23 cellular contexts compared by ENCODE assay signal in genomic region chr16:15882563-15882962, GRCh38. TPM values are rescaled to one million over a fixed set of nuclear protein-coding genes. Genes with fewer than 3 reads are reported as not detected.
DNase-seq lines count a peak whose midpoint lies in the region; ATAC-seq, FAIRE-seq and TF ChIP-seq lines count a peak whose summit lies in the region.
"Had no signal": no experiment of that assay in that cellular context is flagged by ENCODE, and none has a peak within 500 bp of the region (broad histone marks: within the 10 kb centered on the region; RNA-seq: fewer than 3 reads in every experiment).

No MANE protein-coding gene starts in this region.

- in situ Hi-C loops in K562 (cut with MboI): no loop called here

- H3K27ac Mint-ChIP-seq in CD4-positive, alpha-beta memory T cell: peak overlapping the region in 4 of 7 donors; percentile 10 to 75 (median 60)
- peak overlapping the region; percentile 1 for H3K27ac Mint-ChIP-seq in stimulated activated naive B cell treated with anti-CD40 and anti-IgM and Interleukin-4, amounts not matched to agents 10 μg/mL and 1 μg/mL and 100 μg/mL, for 72 hours
- H3K27ac Mint-ChIP-seq in Calu3 (ENCODE audit: unreplicated experiment): no peak overlapping the region
- H3K27ac Mint-ChIP-seq: B cell; CD4-positive, alpha-beta T cell; CD8-positive, alpha-beta memory T cell had no signal

- no peak for TF ChIP-seq RAD21 in K562 (CRISPR knock-in tag; conservative IDR thresholded peaks at IDR 0.05 in 1 of 2, IDR thresholded peaks at IDR 0.05 in 1 of 2)

- H3K27me3 ChIP-seq in CD4-positive, alpha-beta memory T cell (ENCODE audit: insufficient read depth, low read length): no peaks in the 10 kb centered on the region
- H3K27me3 ChIP-seq in PC-9 (ENCODE audit: insufficient read depth, low read depth) (no peaks in the 10 kb centered on the region), K562 (ENCODE audit: control insufficient read depth in 2 of 2, insufficient read depth in 2 of 2, low read length in 2 of 2) (no peaks in the 10 kb centered on the region)
- H3K27me3 ChIP-seq: BLaER1 treated with 17β-estradiol and CSF1 and Interleukin-3, amounts not matched to agents 10 nM and 100 nM had no signal

- no peak for DNase-seq in CD4-positive, alpha-beta memory T cell
- DNase-seq in PC-9 (no peak), K562 (ENCODE audit: extremely low read depth in 1 of 4, low spot score in 3 of 4) (no peak), activated T-cell treated with anti-CD3 and anti-CD28 coated beads for 4 hours (no peak), AML-193 (lab: John Stamatoyannopoulos, UW) (no peak), Calu3 (no peak)
- DNase-seq in stimulated activated naive B cell treated with anti-CD40 and anti-IgM and Interleukin-4, amounts not matched to agents 10 μg/mL and 1 μg/mL and 100 μg/mL, for 72 hours: no peak
- DNase-seq: 8988T; ACHN; CD4-positive, alpha-beta T cell; CD8-positive, alpha-beta memory T cell; COR-L47; DMS79 treated with DMSO at 0.1 percent for 48 hours; GF-D8 had no signal

- H3F3A ChIP-seq in PC-9 (ENCODE audit: insufficient read depth, low read depth): peaks cover 44% of the 10 kb centered on the region

- no peak for FAIRE-seq in K562 (lab: Jason Lieb, UNC)
- FAIRE-seq: A204.1, D721Med, G401.6, GM12891, GM19239 had no signal

- no peaks in the 10 kb centered on the region for H3K9me2 ChIP-seq in PC-9 (ENCODE audit: insufficient read depth)

- BruUV-seq in PC-9 (replicated peaks; lab: Mats Ljungman, UMichigan) (no TSS peak), K562 (replicated peaks; lab: Mats Ljungman, UMichigan) (no TSS peak), Calu3 (replicated peaks; lab: Mats Ljungman, UMichigan) (no TSS peak)

- no peak for TF ChIP-seq EP300 in K562 (IDR thresholded peaks at IDR 0.05; ENCODE audit: low read length)

- no peak overlapping the region for H3K4me2 ChIP-seq in PC-9
- H3K4me2 ChIP-seq in K562 (ENCODE audit: insufficient read depth, low read length): no peak overlapping the region

- H3K9me1 ChIP-seq in K562 (ENCODE audit: control insufficient read depth, insufficient read depth, low read length): no peaks in the 10 kb centered on the region

- H4K20me1 ChIP-seq in PC-9 (ENCODE audit: insufficient read depth): no peaks in the 10 kb centered on the region
- H4K20me1 ChIP-seq in K562 (replicated peaks; ENCODE audit: control insufficient read depth, insufficient read depth, low read length): no peaks in the 10 kb centered on the region

- CTCF ChIA-PET in CD4-positive, alpha-beta memory T cell (lab: Charles Lee; ENCODE audit: partially characterized antibody): no interaction called here
- CTCF ChIA-PET in PC-9 (lab: Charles Lee): no interaction called here
- CTCF ChIA-PET in K562 (lab: Yijun Ruan, JAX; ENCODE audit: low intra/inter-chr PET ratio): no interaction called here
- CTCF ChIA-PET in Calu3 (lab: Charles Lee): no interaction called here

- H3K4me3 Mint-ChIP-seq in CD4-positive, alpha-beta memory T cell: no peak overlapping the region
- no peak overlapping the region for H3K4me3 Mint-ChIP-seq in stimulated activated naive B cell treated with anti-CD40 and anti-IgM and Interleukin-4, amounts not matched to agents 10 μg/mL and 1 μg/mL and 100 μg/mL, for 72 hours
- no peak overlapping the region for H3K4me3 Mint-ChIP-seq in Calu3 (ENCODE audit: low read depth, unreplicated experiment)
- H3K4me3 Mint-ChIP-seq: B cell; CD4-positive, alpha-beta T cell had no signal

- no peaks in the 10 kb centered on the region for H3K27me3 Mint-ChIP-seq in CD4-positive, alpha-beta memory T cell
- no peaks in the 10 kb centered on the region for H3K27me3 Mint-ChIP-seq in stimulated activated naive B cell treated with anti-CD40 and anti-IgM and Interleukin-4, amounts not matched to agents 10 μg/mL and 1 μg/mL and 100 μg/mL, for 72 hours
- no peaks in the 10 kb centered on the region for H3K27me3 Mint-ChIP-seq in Calu3 (ENCODE audit: unreplicated experiment)
- H3K27me3 Mint-ChIP-seq: B cell; CD4-positive, alpha-beta T cell; CD8-positive, alpha-beta memory T cell had no signal

- peaks cover 30 to 37% of the 10 kb centered on the region in 2 donors for H3K36me3 Mint-ChIP-seq in CD4-positive, alpha-beta memory T cell
- H3K36me3 Mint-ChIP-seq in stimulated activated naive B cell treated with anti-CD40 and anti-IgM and Interleukin-4, amounts not matched to agents 10 μg/mL and 1 μg/mL and 100 μg/mL, for 72 hours: peaks cover 19 to 33% of the 10 kb centered on the region in 2 donors
- H3K36me3 Mint-ChIP-seq in Calu3 (ENCODE audit: insufficient read depth, unreplicated experiment): peaks cover 28% of the 10 kb centered on the region

- no peaks in the 10 kb centered on the region for H3K9me3 ChIP-seq in CD4-positive, alpha-beta memory T cell (ENCODE audit: control insufficient read depth in 1 of 2, low read length in 2 of 2)
- H3K9me3 ChIP-seq in PC-9 (ENCODE audit: insufficient read depth, low read depth) (no peaks in the 10 kb centered on the region), K562 (replicated peaks; ENCODE audit: control insufficient read depth, insufficient read depth, low read depth, low read length) (no peaks in the 10 kb centered on the region)
- H3K9me3 ChIP-seq: BLaER1 treated with 17β-estradiol and CSF1 and Interleukin-3, amounts not matched to agents 10 nM and 100 nM had no signal

- ATAC-seq in K562: no peak
- no peak for ATAC-seq in stimulated activated naive B cell treated with anti-CD40 and anti-IgM and Interleukin-4, amounts not matched to agents 10 μg/mL and 1 μg/mL and 100 μg/mL, for 72 hours (replicated peaks)

- H3K36me3 ChIP-seq in CD4-positive, alpha-beta memory T cell (ENCODE audit: insufficient read depth, low read length): peaks cover 19% of the 10 kb centered on the region
- H3K36me3 ChIP-seq in PC-9 (ENCODE audit: low read depth) (peaks cover 44% of the 10 kb centered on the region), K562 (ENCODE audit: control insufficient read depth, insufficient read depth, low read length) (peaks cover 76% of the 10 kb centered on the region)

- H3K4me3 ChIP-seq in CD4-positive, alpha-beta memory T cell (ENCODE audit: low read length in 2 of 2): no peak overlapping the region
- H3K4me3 ChIP-seq in PC-9 (no peak overlapping the region), K562 (no peak overlapping the region)
- H3K4me3 ChIP-seq: BLaER1 treated with 17β-estradiol and CSF1 and Interleukin-3, amounts not matched to agents 10 nM and 100 nM had no signal

- H3K4me1 Mint-ChIP-seq in CD4-positive, alpha-beta memory T cell: peaks cover 16 to 25% (median 20%) of the 10 kb centered on the region in 4 donors
- H3K4me1 Mint-ChIP-seq in stimulated activated naive B cell treated with anti-CD40 and anti-IgM and Interleukin-4, amounts not matched to agents 10 μg/mL and 1 μg/mL and 100 μg/mL, for 72 hours: peaks cover 20 to 25% of the 10 kb centered on the region in 2 donors
- peaks cover 29% of the 10 kb centered on the region for H3K4me1 Mint-ChIP-seq in Calu3 (ENCODE audit: low read depth, unreplicated experiment)

- no peak for TF ChIP-seq POLR2A in K562 (conservative IDR thresholded peaks at IDR 0.05)

- peaks cover 18% of the 10 kb centered on the region for H3K4me1 ChIP-seq in CD4-positive, alpha-beta memory T cell (ENCODE audit: insufficient read depth, low read length)
- peaks cover 60% of the 10 kb centered on the region for H3K4me1 ChIP-seq in PC-9 (replicated peaks; ENCODE audit: insufficient read depth)
- peaks cover 19 to 51% of the 10 kb centered on the region in 2 experiments for H3K4me1 ChIP-seq in K562 (replicated peaks in 1 of 2; ENCODE audit: control insufficient read depth in 2 of 2, insufficient read depth in 2 of 2, low read length in 2 of 2)

- POLR2A ChIA-PET in CD4-positive, alpha-beta memory T cell (lab: Charles Lee; ENCODE audit: partially characterized antibody): no interaction called here
- POLR2A ChIA-PET in PC-9 (lab: Charles Lee; ENCODE audit: unreplicated experiment): no interaction called here
- POLR2A ChIA-PET in K562 (lab: Yijun Ruan, JAX): no interaction called here

- H2AFZ ChIP-seq in PC-9: no peak overlapping the region
- H2AFZ ChIP-seq in K562 (ENCODE audit: low read depth, low read length): no peak overlapping the region

- peaks cover 86% of the 10 kb centered on the region for H3K79me2 ChIP-seq in PC-9 (ENCODE audit: low read depth)
- H3K79me2 ChIP-seq in K562 (ENCODE audit: control insufficient read depth, insufficient read depth, low read length): peaks cover 94% of the 10 kb centered on the region

- intact Hi-C loops in CD4-positive, alpha-beta memory T cell (cut with micrococcal nuclease): no loop called here
- intact Hi-C loops in PC-9 (cut with micrococcal nuclease; ENCODE audit: unreplicated experiment) (no loop called here), K562 (cut with micrococcal nuclease) (no loop called here), Calu3 (cut with micrococcal nuclease; ENCODE audit: unreplicated experiment) (loop anchor here (10.0 kb wide), 1 partner anchor 142 kb away; no protein-coding TSS in a partner anchor)

- TF ChIP-seq CTCF in PC-9 (conservative IDR thresholded peaks at IDR 0.05) (no peak), K562 (IDR thresholded peaks at IDR 0.05 in 2 of 3, conservative IDR thresholded peaks at IDR 0.05 in 1 of 3; ENCODE audit: insufficient read depth in 2 of 3, low read depth in 1 of 3, low read length in 3 of 3) (no peak), Calu3 (IDR thresholded peaks at IDR 0.05; ENCODE audit: unreplicated experiment) (no peak)

- no peaks in the 10 kb centered on the region for H3K9me3 Mint-ChIP-seq in CD4-positive, alpha-beta memory T cell
- no peaks in the 10 kb centered on the region for H3K9me3 Mint-ChIP-seq in stimulated activated naive B cell treated with anti-CD40 and anti-IgM and Interleukin-4, amounts not matched to agents 10 μg/mL and 1 μg/mL and 100 μg/mL, for 72 hours
- no peaks in the 10 kb centered on the region for H3K9me3 Mint-ChIP-seq in Calu3 (ENCODE audit: low read depth, unreplicated experiment)
- H3K9me3 Mint-ChIP-seq: CD4-positive, alpha-beta T cell; CD8-positive, alpha-beta memory T cell had no signal

- no peak overlapping the region for H3K27ac ChIP-seq in CD4-positive, alpha-beta memory T cell (ENCODE audit: low read depth, low read length)
- H3K27ac ChIP-seq in PC-9 (0 out of 2 replicates have a peak overlapping the region, but pooled peaks have one; percentile 96), K562 (ENCODE audit: extremely low read depth, low read depth, low read length) (no peak overlapping the region)
- H3K27ac ChIP-seq: BLaER1 treated with 17β-estradiol and CSF1 and Interleukin-3, amounts not matched to agents 10 nM and 100 nM; C4-2B had no signal

- no peak overlapping the region for H3K9ac ChIP-seq in K562 (ENCODE audit: insufficient read depth in 1 of 2, low read depth in 2 of 2, low read length in 2 of 2)

- 92% methylated on average over 3 of the region's 3 CpGs for WGBS in K562 (ENCODE audit: insufficient coverage, low coverage, missing lambda C conversion rate)

RNA-seq across cellular contexts. Expression of gene CEP20, which starts 5.8 kb away (rescaled TPM):
- 10 to 100 TPM; 22.3 to 30.4 TPM for total RNA-seq in CD4-positive, alpha-beta memory T cell
- 10 to 100 TPM; 27.9 to 42.0 TPM for polyA plus RNA-seq in CD4-positive, alpha-beta memory T cell
- 93.4 and 125 TPM in 2 replicates for total RNA-seq in PC-9 (2021)
- 16.8 and 17.6 TPM in 2 replicates for total RNA-seq in K562 (2011; cell fraction: chromatin; rRNA removed; ENCODE audit: low replicate concordance)
- 6.5 and 8.6 TPM in 2 replicates for total RNA-seq in K562 (2011; cell fraction: nucleolus; rRNA removed)
- total RNA-seq in K562 (2011; cell fraction: nucleoplasm; rRNA removed): 16.4 and 23.5 TPM in 2 replicates
- 41.3 and 44.9 TPM in 2 replicates for total RNA-seq in K562 (2014; rRNA removed)
- total RNA-seq in K562 (2014; rRNA removed; fragmentation: Illumina TruSeq; extraction: Trizol): 102 and 119 TPM in 2 replicates
- total RNA-seq in K562 (2015; rRNA removed; fragmentation: Illumina TruSeq; extraction: Trizol): 91.8 and 104 TPM in 2 replicates
- total RNA-seq in K562 (2021): 61.2 and 74.2 TPM in 2 replicates
- polyA plus RNA-seq in K562 (2011; rRNA removed): 117 and 119 TPM in 2 replicates
- 15.8 and 39.6 TPM in 2 replicates for polyA plus RNA-seq in K562 (2011; cell fraction: cytosol; rRNA removed)
- polyA plus RNA-seq in K562 (2011; cell fraction: nucleus; rRNA removed): 12.5 and 15.1 TPM in 2 replicates
- 63.4 and 74.9 TPM in 2 replicates for polyA plus RNA-seq in K562 (2012)
- 93.3 and 113 TPM in 2 replicates for polyA plus RNA-seq in K562 (2014; fragmentation: Illumina TruSeq; extraction: Trizol)
- polyA plus RNA-seq in K562 (2014; fragmentation: Nextera tagmentation; extraction: Ambion mirVana): 100 to 1,000 TPM; 107 to 150 TPM
- polyA plus RNA-seq in K562 (2014; rRNA removed): 66.4 and 70.1 TPM in 2 replicates
- polyA minus RNA-seq in K562 (2011; rRNA and poly(A)+ RNA removed): 62.0 and 96.6 TPM in 2 replicates
- 27.4 and 29.0 TPM in 2 replicates for polyA minus RNA-seq in K562 (2011; cell fraction: cytosol; rRNA and poly(A)+ RNA removed)
- 5.4 and 10.9 TPM in 2 replicates for polyA minus RNA-seq in K562 (2011; cell fraction: nucleus; rRNA and poly(A)+ RNA removed)
- 44.0 and 52.4 TPM in 2 replicates for total RNA-seq in Calu3 (2022)

RNA-seq across cellular contexts. Expression of gene MYH11, which starts 25.7 kb away (rescaled TPM):
- total RNA-seq in CD4-positive, alpha-beta memory T cell: under 1 TPM in 1 of 2 experiments, not detected in 1; 0.26 TPM
- polyA plus RNA-seq in CD4-positive, alpha-beta memory T cell: 1 to 10 TPM in 1 of 2 donors, not detected in 1; 1.9 TPM
- 0.11 and 0.43 TPM in 2 replicates for total RNA-seq in PC-9 (2021)
- not detected in 2 replicates for total RNA-seq in K562 (2011; cell fraction: chromatin; rRNA removed; ENCODE audit: low replicate concordance)
- not detected in 2 replicates for total RNA-seq in K562 (2011; cell fraction: nucleolus; rRNA removed)
- 0.15 TPM in 1 of 2 replicates, not detected in the other for total RNA-seq in K562 (2011; cell fraction: nucleoplasm; rRNA removed)
- total RNA-seq in K562 (2014; rRNA removed): 0.05 TPM in 1 of 2 replicates, not detected in the other
- total RNA-seq in K562 (2014; rRNA removed; fragmentation: Illumina TruSeq; extraction: Trizol): not detected in 2 replicates
- not detected in 2 replicates for total RNA-seq in K562 (2015; rRNA removed; fragmentation: Illumina TruSeq; extraction: Trizol)
- total RNA-seq in K562 (2021): 0.47 and 0.78 TPM in 2 replicates
- not detected in 2 replicates for polyA plus RNA-seq in K562 (2011; rRNA removed)
- polyA plus RNA-seq in K562 (2011; cell fraction: cytosol; rRNA removed): not detected in 2 replicates
- polyA plus RNA-seq in K562 (2011; cell fraction: nucleus; rRNA removed): not detected in 2 replicates
- 0.21 and 0.22 TPM in 2 replicates for polyA plus RNA-seq in K562 (2012)
- 0.03 TPM in 1 of 2 replicates, not detected in the other for polyA plus RNA-seq in K562 (2014; fragmentation: Illumina TruSeq; extraction: Trizol)
- under 1 TPM; 0.07 to 0.10 TPM for polyA plus RNA-seq in K562 (2014; fragmentation: Nextera tagmentation; extraction: Ambion mirVana)
- 0.04 TPM in 1 of 2 replicates, not detected in the other for polyA plus RNA-seq in K562 (2014; rRNA removed)
- polyA minus RNA-seq in K562 (2011; rRNA and poly(A)+ RNA removed): not detected in 2 replicates
- not detected in 2 replicates for polyA minus RNA-seq in K562 (2011; cell fraction: cytosol; rRNA and poly(A)+ RNA removed)
- 0.11 TPM in 1 of 2 replicates, not detected in the other for polyA minus RNA-seq in K562 (2011; cell fraction: nucleus; rRNA and poly(A)+ RNA removed)
- 0.05 TPM in 1 of 2 replicates, not detected in the other for total RNA-seq in Calu3 (2022)
- total RNA-seq: A673; CD4-positive, alpha-beta T cell; CD8-positive, alpha-beta memory T cell had no signal
